22 cellular contexts compared by ENCODE assay signal in genomic region chr7:54846272-54846671, GRCh38.
DNase-seq lines count a peak whose midpoint lies in the region; ATAC-seq, FAIRE-seq and TF ChIP-seq lines count a peak whose summit lies in the region.
"Had no signal": no experiment of that assay in that cellular context is flagged by ENCODE, and none has a peak within 500 bp of the region (broad histone marks: within the 10 kb centered on the region; RNA-seq: fewer than 3 reads in every experiment).

No MANE protein-coding gene starts in this region.

- no peak for FAIRE-seq in bronchial epithelial cell (lab: Jason Lieb, UNC)
- FAIRE-seq: GM12892, GM18507 had no signal

- no peaks in the 10 kb centered on the region for H3K36me3 ChIP-seq in mammary epithelial cell (ENCODE audit: insufficient read depth, low read length)
- no peaks in the 10 kb centered on the region for H3K36me3 ChIP-seq in breast epithelium
- H3K36me3 ChIP-seq in bronchial epithelial cell (ENCODE audit: control insufficient read depth, insufficient read depth, low read length): no peaks in the 10 kb centered on the region
- H3K36me3 ChIP-seq: BE2C had no signal

- dilution Hi-C loops in mammary epithelial cell (cut with HindIII; ENCODE audit: low sequenced_read_pairs): no loop called here

- no peak for TF ChIP-seq CTCF in mammary epithelial cell (conservative IDR thresholded peaks at IDR 0.05 in 1 of 2, IDR thresholded peaks at IDR 0.05 in 1 of 2; ENCODE audit: extremely low read depth in 1 of 2, insufficient read depth in 1 of 2, low read depth in 1 of 2, low read length in 2 of 2)
- no peak for TF ChIP-seq CTCF in breast epithelium (IDR thresholded peaks at IDR 0.05)
- TF ChIP-seq CTCF in bronchial epithelial cell (IDR thresholded peaks at IDR 0.05; ENCODE audit: insufficient read depth, low read length, severe bottlenecking): no peak
- TF ChIP-seq CTCF in fibroblast of pulmonary artery (IDR thresholded peaks at IDR 0.05; ENCODE audit: low read length, missing control alignments): no peak

- no peak overlapping the region for H3K9ac ChIP-seq in mammary epithelial cell (ENCODE audit: insufficient read depth, low read length)
- H3K9ac ChIP-seq: KMS-11 had no signal

- H3K27ac Mint-ChIP-seq in activated naive CD4-positive, alpha-beta T cell treated with anti-CD3 and anti-CD28 coated beads for 36 hours: no peak overlapping the region
- H3K27ac Mint-ChIP-seq: CD4-positive, CD25-positive, alpha-beta regulatory T cell had no signal

- H3K79me2 ChIP-seq in mammary epithelial cell (ENCODE audit: insufficient read depth, low read length): no peaks in the 10 kb centered on the region

- DNase-seq in mammary epithelial cell (peak; percentile 30), breast epithelium (ENCODE audit: low spot score in 2 of 2) (no peak), bronchial epithelial cell (ENCODE audit: low read depth) (peak; percentile 65), fibroblast of pulmonary artery (ENCODE audit: low read depth) (peak; percentile 17), COLO668 (lab: John Stamatoyannopoulos, UW; ENCODE audit: unreplicated experiment) (no peak), NCI-H82 treated with DMSO at 0.1 percent for 48 hours (lab: John Stamatoyannopoulos, UW; ENCODE audit: unreplicated experiment) (no peak)
- DNase-seq in activated naive CD4-positive, alpha-beta T cell treated with anti-CD3 and anti-CD28 coated beads for 36 hours: no peak
- DNase-seq: 8988T; BE2C; Calu3; CD4-positive, CD25-positive, alpha-beta regulatory T cell; GOT3; NCI-H1417; NCI-H187; NCI-H2107; NCI-H510A; NCI-H748 treated with DMSO at 0.1 percent for 48 hours; SHP77 treated with DMSO at 0.1 percent for 48 hours had no signal

- ATAC-seq in HG02870 (IDR thresholded peaks at IDR 0.05; ENCODE audit: unreplicated experiment): no peak

- no peak overlapping the region for H3K4me2 ChIP-seq in mammary epithelial cell (ENCODE audit: insufficient read depth, low read depth, low read length)
- H3K4me2 ChIP-seq: KMS-11 had no signal

- no peaks in the 10 kb centered on the region for H3K36me3 Mint-ChIP-seq in activated naive CD4-positive, alpha-beta T cell treated with anti-CD3 and anti-CD28 coated beads for 36 hours (ENCODE audit: low read depth)
- H3K36me3 Mint-ChIP-seq: CD4-positive, CD25-positive, alpha-beta regulatory T cell had no signal

- in situ Hi-C loops in mammary epithelial cell (cut with MboI; ENCODE audit: low sequenced_read_pairs in 2 of 2): no loop called here

- CTCF ChIA-PET in mammary epithelial cell (lab: Charles Lee; ENCODE audit: low non-redundant PET): no interaction called here
- CTCF ChIA-PET in activated naive CD4-positive, alpha-beta T cell treated with anti-CD3 and anti-CD28 coated beads for 36 hours (lab: Charles Lee): no interaction called here

- no peaks in the 10 kb centered on the region for H3K9me3 ChIP-seq in mammary epithelial cell (replicated peaks; ENCODE audit: insufficient read depth, low read length)
- H3K9me3 ChIP-seq in breast epithelium: no peaks in the 10 kb centered on the region
- H3K9me3 ChIP-seq: BE2C had no signal

- TF ChIP-seq POLR2A in breast epithelium (IDR thresholded peaks at IDR 0.05): no peak

- H3K4me1 Mint-ChIP-seq in activated naive CD4-positive, alpha-beta T cell treated with anti-CD3 and anti-CD28 coated beads for 36 hours (ENCODE audit: low read depth): no peaks in the 10 kb centered on the region
- H3K4me1 Mint-ChIP-seq: CD4-positive, CD25-positive, alpha-beta regulatory T cell had no signal

- H3K4me3 Mint-ChIP-seq in activated naive CD4-positive, alpha-beta T cell treated with anti-CD3 and anti-CD28 coated beads for 36 hours: no peak overlapping the region
- H3K4me3 Mint-ChIP-seq: CD4-positive, CD25-positive, alpha-beta regulatory T cell had no signal

- intact Hi-C loops in mammary epithelial cell (cut with micrococcal nuclease) (no loop called here), breast epithelium (cut with DNase I; ENCODE audit: low total_unique reads) (no loop called here)
- intact Hi-C loops in activated naive CD4-positive, alpha-beta T cell treated with anti-CD3 and anti-CD28 coated beads for 36 hours (cut with micrococcal nuclease): no loop called here

- peaks cover 6% of the 10 kb centered on the region for H3K9me3 Mint-ChIP-seq in activated naive CD4-positive, alpha-beta T cell treated with anti-CD3 and anti-CD28 coated beads for 36 hours

- no TSS peak for BruUV-seq in mammary epithelial cell (replicated peaks; lab: Mats Ljungman, UMichigan)

- H3K27me3 Mint-ChIP-seq in activated naive CD4-positive, alpha-beta T cell treated with anti-CD3 and anti-CD28 coated beads for 36 hours (ENCODE audit: low read depth): no peaks in the 10 kb centered on the region
- H3K27me3 Mint-ChIP-seq: CD4-positive, CD25-positive, alpha-beta regulatory T cell had no signal

- H3K27me3 ChIP-seq in mammary epithelial cell (ENCODE audit: insufficient read depth, low read length) (no peaks in the 10 kb centered on the region), breast epithelium (no peaks in the 10 kb centered on the region), bronchial epithelial cell (ENCODE audit: control insufficient read depth, insufficient read depth, low read length) (no peaks in the 10 kb centered on the region)
- H3K27me3 ChIP-seq: BE2C had no signal

- no peak overlapping the region for H2AFZ ChIP-seq in mammary epithelial cell (ENCODE audit: low read depth, low read length)

- no peak overlapping the region for H3K27ac ChIP-seq in mammary epithelial cell (ENCODE audit: insufficient read depth, low read depth, low read length)
- H3K27ac ChIP-seq in breast epithelium: no peak overlapping the region
- H3K27ac ChIP-seq: KMS-11 had no signal

- H3K4me1 ChIP-seq in mammary epithelial cell (ENCODE audit: insufficient read depth, low read length) (peaks cover 3% of the 10 kb centered on the region), breast epithelium (no peaks in the 10 kb centered on the region)
- H3K4me1 ChIP-seq: BE2C had no signal

- no peaks in the 10 kb centered on the region for H4K20me1 ChIP-seq in mammary epithelial cell (ENCODE audit: insufficient read depth, low read length)

- H3K4me3 ChIP-seq in mammary epithelial cell (replicated peaks in 1 of 3; ENCODE audit: insufficient read depth in 1 of 3, low read depth in 2 of 3, low read length in 3 of 3): no peak overlapping the region
- H3K4me3 ChIP-seq in breast epithelium: no peak overlapping the region
- no peak overlapping the region for H3K4me3 ChIP-seq in bronchial epithelial cell (ENCODE audit: low read depth, low read length)
- H3K4me3 ChIP-seq in fibroblast of pulmonary artery (replicated peaks; ENCODE audit: low read depth, low read length): no peak overlapping the region

Comparison
In these comparisons a context has a peak if more than half of its experiments do, and no peak if none do; other contexts are left out.
1. DNase-seq: peak in mammary epithelial cell (single experiment), bronchial epithelial cell (single experiment) and fibroblast of pulmonary artery (single experiment); none in breast epithelium (0 of 2), COLO668 (single experiment), NCI-H82 treated with DMSO at 0.1 percent for 48 hours (single experiment) and activated naive CD4-positive, alpha-beta T cell treated with anti-CD3 and anti-CD28 coated beads for 36 hours (single experiment).